ENCODE assay signal across 12 cellular contexts in genomic region chr5:83919071-83920041, GRCh38.
DNase-seq lines count a peak whose midpoint lies in the region; ATAC-seq, FAIRE-seq and TF ChIP-seq lines count a peak whose summit lies in the region.
"Had no signal": no experiment of that assay in that cellular context is flagged by ENCODE, and none has a peak within 500 bp of the region (broad histone marks: within the 10 kb centered on the region; RNA-seq: fewer than 3 reads in every experiment).

No MANE protein-coding gene starts in this region.

- H3K4me1 ChIP-seq in smooth muscle cell (ENCODE audit: low read depth): peaks cover 9% of the 10 kb centered on the region

- H3K27me3 ChIP-seq in bronchial epithelial cell (ENCODE audit: control insufficient read depth, insufficient read depth, low read length) (no peaks in the 10 kb centered on the region), smooth muscle cell (ENCODE audit: low read depth) (no peaks in the 10 kb centered on the region)

- H3K9ac ChIP-seq in smooth muscle cell (ENCODE audit: low read depth): no peak overlapping the region

- H4K20me1 ChIP-seq in smooth muscle cell (ENCODE audit: low read depth): no peaks in the 10 kb centered on the region

- DNase-seq in LHCN-M2 (ENCODE audit: low read depth) (peak; percentile 14), bronchial epithelial cell (ENCODE audit: low read depth) (no peak), smooth muscle cell (lab: John Stamatoyannopoulos, UW; ENCODE audit: unreplicated experiment) (no peak), NCI-H524 treated with DMSO at 0.1 percent for 48 hours (lab: John Stamatoyannopoulos, UW) (no peak)
- DNase-seq in stimulated activated CD4-positive, alpha-beta T cell treated with anti-CD3 and anti-CD28 coated beads, Interleukin-12 subunit alpha, Interleukin-12 subunit beta, amount 100 ng/mL, for 4 hours: no peak
- DNase-seq: activated CD8-positive, alpha-beta memory T cell treated with anti-CD3 and anti-CD28 coated beads, Interleukin-2, amount 10 ng/mL, durations not matched to agents 7 days and 5 days; DMS79; NCI-H510A; retina had no signal

- peak overlapping the region; percentile 5 for H3K27ac ChIP-seq in smooth muscle cell (ENCODE audit: low read depth)

- no peaks in the 10 kb centered on the region for H3K79me2 ChIP-seq in smooth muscle cell (ENCODE audit: low read depth)

- peak overlapping the region; percentile 78 for H2AFZ ChIP-seq in smooth muscle cell (ENCODE audit: low read depth)

- TF ChIP-seq CTCF in bronchial epithelial cell (IDR thresholded peaks at IDR 0.05; ENCODE audit: insufficient read depth, low read length, severe bottlenecking) (no peak), smooth muscle cell (IDR thresholded peaks at IDR 0.05; ENCODE audit: borderline replicate concordance, insufficient read depth, poor library complexity, severe bottlenecking) (no peak)

- ATAC-seq in GM21576 (IDR thresholded peaks at IDR 0.05; ENCODE audit: unreplicated experiment) (peak; percentile 55), HG02610 (IDR thresholded peaks at IDR 0.05; ENCODE audit: unreplicated experiment) (no peak)
- ATAC-seq: activated CD8-positive, alpha-beta memory T cell treated with anti-CD3 and anti-CD28 coated beads, Interleukin-2, amount 10 ng/mL, durations not matched to agents 7 days and 5 days; K562 had no signal

- peak overlapping the region; percentile 29 for H3K4me2 ChIP-seq in smooth muscle cell

- peaks cover under 1% of the 10 kb centered on the region for H3F3A ChIP-seq in smooth muscle cell (ENCODE audit: low read depth)

- no peak overlapping the region for H3K4me3 ChIP-seq in bronchial epithelial cell (ENCODE audit: low read depth, low read length)
- no peak overlapping the region for H3K4me3 ChIP-seq in smooth muscle cell
- H3K4me3 ChIP-seq: K562 had no signal

- 33% methylated on average over 4 of the region's 4 CpGs for WGBS in smooth muscle cell (ENCODE audit: low lambda C conversion rate)

- no peaks in the 10 kb centered on the region for H3K36me3 ChIP-seq in bronchial epithelial cell (ENCODE audit: control insufficient read depth, insufficient read depth, low read length)
- H3K36me3 ChIP-seq in smooth muscle cell (ENCODE audit: low read depth): no peaks in the 10 kb centered on the region

- no peaks in the 10 kb centered on the region for H3K9me3 ChIP-seq in smooth muscle cell (replicated peaks; ENCODE audit: low read depth)

- FAIRE-seq in bronchial epithelial cell (lab: Jason Lieb, UNC): peak; percentile 28
- FAIRE-seq: K562 had no signal
